1 cellular context compared by ENCODE assay signal in the genomic region with DNA sequence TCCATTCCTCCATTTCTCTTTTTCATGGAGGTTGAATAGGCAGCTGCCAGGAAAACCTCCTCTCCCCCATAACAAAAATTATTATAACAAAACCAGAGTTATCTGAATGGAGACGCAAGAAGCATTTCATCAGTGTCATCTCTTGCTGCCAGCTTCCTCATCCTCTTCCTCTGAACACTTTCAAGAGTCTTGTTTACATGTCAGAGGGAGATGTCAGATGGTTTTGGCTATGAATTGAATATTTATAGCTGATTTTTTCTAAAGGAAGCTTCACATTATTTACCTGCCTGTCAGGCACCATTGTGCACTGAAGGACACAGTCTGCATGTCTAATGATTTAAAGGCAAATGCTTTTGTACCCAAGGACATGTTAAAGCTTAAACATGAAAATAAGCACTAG.
TF ChIP-seq lines count a peak whose summit lies in the region.

No MANE protein-coding gene starts in this region.

TF ChIP-seq in GM23338, 12 proteins besides CTCF, POLR2A, EP300 and RAD21:
- TF ChIP-seq, protein P1, sequence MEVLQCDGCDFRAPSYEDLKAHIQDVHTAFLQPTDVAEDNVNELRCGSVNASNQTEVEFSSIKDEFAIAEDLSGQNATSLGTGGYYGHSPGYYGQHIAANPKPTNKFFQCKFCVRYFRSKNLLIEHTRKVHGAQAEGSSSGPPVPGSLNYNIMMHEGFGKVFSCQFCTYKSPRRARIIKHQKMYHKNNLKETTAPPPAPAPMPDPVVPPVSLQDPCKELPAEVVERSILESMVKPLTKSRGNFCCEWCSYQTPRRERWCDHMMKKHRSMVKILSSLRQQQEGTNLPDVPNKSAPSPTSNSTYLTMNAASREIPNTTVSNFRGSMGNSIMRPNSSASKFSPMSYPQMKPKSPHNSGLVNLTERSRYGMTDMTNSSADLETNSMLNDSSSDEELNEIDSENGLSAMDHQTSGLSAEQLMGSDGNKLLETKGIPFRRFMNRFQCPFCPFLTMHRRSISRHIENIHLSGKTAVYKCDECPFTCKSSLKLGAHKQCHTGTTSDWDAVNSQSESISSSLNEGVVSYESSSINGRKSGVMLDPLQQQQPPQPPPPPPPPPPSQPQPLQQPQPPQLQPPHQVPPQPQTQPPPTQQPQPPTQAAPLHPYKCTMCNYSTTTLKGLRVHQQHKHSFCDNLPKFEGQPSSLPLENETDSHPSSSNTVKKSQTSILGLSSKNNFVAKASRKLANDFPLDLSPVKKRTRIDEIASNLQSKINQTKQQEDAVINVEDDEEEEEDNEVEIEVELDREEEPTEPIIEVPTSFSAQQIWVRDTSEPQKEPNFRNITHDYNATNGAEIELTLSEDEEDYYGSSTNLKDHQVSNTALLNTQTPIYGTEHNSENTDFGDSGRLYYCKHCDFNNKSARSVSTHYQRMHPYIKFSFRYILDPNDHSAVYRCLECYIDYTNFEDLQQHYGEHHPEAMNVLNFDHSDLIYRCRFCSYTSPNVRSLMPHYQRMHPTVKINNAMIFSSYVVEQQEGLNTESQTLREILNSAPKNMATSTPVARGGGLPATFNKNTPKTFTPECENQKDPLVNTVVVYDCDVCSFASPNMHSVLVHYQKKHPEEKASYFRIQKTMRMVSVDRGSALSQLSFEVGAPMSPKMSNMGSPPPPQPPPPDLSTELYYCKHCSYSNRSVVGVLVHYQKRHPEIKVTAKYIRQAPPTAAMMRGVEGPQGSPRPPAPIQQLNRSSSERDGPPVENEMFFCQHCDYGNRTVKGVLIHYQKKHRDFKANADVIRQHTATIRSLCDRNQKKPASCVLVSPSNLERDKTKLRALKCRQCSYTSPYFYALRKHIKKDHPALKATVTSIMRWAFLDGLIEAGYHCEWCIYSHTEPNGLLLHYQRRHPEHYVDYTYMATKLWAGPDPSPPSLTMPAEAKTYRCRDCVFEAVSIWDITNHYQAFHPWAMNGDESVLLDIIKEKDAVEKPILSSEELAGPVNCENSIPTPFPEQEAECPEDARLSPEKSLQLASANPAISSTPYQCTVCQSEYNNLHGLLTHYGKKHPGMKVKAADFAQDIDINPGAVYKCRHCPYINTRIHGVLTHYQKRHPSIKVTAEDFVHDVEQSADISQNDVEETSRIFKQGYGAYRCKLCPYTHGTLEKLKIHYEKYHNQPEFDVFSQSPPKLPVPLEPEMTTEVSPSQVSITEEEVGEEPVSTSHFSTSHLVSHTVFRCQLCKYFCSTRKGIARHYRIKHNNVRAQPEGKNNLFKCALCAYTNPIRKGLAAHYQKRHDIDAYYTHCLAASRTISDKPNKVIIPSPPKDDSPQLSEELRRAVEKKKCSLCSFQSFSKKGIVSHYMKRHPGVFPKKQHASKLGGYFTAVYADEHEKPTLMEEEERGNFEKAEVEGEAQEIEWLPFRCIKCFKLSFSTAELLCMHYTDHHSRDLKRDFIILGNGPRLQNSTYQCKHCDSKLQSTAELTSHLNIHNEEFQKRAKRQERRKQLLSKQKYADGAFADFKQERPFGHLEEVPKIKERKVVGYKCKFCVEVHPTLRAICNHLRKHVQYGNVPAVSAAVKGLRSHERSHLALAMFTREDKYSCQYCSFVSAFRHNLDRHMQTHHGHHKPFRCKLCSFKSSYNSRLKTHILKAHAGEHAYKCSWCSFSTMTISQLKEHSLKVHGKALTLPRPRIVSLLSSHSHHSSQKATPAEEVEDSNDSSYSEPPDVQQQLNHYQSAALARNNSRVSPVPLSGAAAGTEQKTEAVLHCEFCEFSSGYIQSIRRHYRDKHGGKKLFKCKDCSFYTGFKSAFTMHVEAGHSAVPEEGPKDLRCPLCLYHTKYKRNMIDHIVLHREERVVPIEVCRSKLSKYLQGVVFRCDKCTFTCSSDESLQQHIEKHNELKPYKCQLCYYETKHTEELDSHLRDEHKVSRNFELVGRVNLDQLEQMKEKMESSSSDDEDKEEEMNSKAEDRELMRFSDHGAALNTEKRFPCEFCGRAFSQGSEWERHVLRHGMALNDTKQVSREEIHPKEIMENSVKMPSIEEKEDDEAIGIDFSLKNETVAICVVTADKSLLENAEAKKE (CRISPR knock-in tag; IDR thresholded peaks at IDR 0.05) = no peak
- TF ChIP-seq CREB1 (CRISPR knock-in tag; IDR thresholded peaks at IDR 0.05; ENCODE audit: low read depth) = no peak
- TF ChIP-seq ZNF114 (CRISPR knock-in tag; IDR thresholded peaks at IDR 0.05) = no peak
- TF ChIP-seq, protein P2, sequence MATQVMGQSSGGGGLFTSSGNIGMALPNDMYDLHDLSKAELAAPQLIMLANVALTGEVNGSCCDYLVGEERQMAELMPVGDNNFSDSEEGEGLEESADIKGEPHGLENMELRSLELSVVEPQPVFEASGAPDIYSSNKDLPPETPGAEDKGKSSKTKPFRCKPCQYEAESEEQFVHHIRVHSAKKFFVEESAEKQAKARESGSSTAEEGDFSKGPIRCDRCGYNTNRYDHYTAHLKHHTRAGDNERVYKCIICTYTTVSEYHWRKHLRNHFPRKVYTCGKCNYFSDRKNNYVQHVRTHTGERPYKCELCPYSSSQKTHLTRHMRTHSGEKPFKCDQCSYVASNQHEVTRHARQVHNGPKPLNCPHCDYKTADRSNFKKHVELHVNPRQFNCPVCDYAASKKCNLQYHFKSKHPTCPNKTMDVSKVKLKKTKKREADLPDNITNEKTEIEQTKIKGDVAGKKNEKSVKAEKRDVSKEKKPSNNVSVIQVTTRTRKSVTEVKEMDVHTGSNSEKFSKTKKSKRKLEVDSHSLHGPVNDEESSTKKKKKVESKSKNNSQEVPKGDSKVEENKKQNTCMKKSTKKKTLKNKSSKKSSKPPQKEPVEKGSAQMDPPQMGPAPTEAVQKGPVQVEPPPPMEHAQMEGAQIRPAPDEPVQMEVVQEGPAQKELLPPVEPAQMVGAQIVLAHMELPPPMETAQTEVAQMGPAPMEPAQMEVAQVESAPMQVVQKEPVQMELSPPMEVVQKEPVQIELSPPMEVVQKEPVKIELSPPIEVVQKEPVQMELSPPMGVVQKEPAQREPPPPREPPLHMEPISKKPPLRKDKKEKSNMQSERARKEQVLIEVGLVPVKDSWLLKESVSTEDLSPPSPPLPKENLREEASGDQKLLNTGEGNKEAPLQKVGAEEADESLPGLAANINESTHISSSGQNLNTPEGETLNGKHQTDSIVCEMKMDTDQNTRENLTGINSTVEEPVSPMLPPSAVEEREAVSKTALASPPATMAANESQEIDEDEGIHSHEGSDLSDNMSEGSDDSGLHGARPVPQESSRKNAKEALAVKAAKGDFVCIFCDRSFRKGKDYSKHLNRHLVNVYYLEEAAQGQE (IDR thresholded peaks at IDR 0.05; ENCODE audit: unreplicated experiment) = no peak
- no peak for TF ChIP-seq POLR2AphosphoS5 (IDR thresholded peaks at IDR 0.05; ENCODE audit: low read depth)
- TF ChIP-seq JUNB (IDR thresholded peaks at IDR 0.05; ENCODE audit: unreplicated experiment) = no peak
- no peak for TF ChIP-seq EZH2 (IDR thresholded peaks at IDR 0.05; ENCODE audit: low read depth, unreplicated experiment)
- TF ChIP-seq EZH2phosphoT487 (IDR thresholded peaks at IDR 0.05; ENCODE audit: unreplicated experiment) = no peak
- no peak for TF ChIP-seq ZNF331 (CRISPR knock-in tag; IDR thresholded peaks at IDR 0.05; ENCODE audit: low read depth)
- TF ChIP-seq NANOG (IDR thresholded peaks at IDR 0.05; ENCODE audit: borderline replicate concordance) = no peak
- TF ChIP-seq STAT1 (IDR thresholded peaks at IDR 0.05; ENCODE audit: unreplicated experiment) = no peak
- TF ChIP-seq, protein P3, sequence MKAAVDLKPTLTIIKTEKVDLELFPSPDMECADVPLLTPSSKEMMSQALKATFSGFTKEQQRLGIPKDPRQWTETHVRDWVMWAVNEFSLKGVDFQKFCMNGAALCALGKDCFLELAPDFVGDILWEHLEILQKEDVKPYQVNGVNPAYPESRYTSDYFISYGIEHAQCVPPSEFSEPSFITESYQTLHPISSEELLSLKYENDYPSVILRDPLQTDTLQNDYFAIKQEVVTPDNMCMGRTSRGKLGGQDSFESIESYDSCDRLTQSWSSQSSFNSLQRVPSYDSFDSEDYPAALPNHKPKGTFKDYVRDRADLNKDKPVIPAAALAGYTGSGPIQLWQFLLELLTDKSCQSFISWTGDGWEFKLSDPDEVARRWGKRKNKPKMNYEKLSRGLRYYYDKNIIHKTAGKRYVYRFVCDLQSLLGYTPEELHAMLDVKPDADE (IDR thresholded peaks at IDR 0.05) = no peak
TF ChIP-seq in GM23338: peak in this region for 0.
